Comparison of ENCODE assay signal across 5 cellular contexts in genomic region chr9:87860-88259, GRCh38. TPM values are rescaled to one million over a fixed set of nuclear protein-coding genes. Genes with fewer than 3 reads are reported as not detected.
"Had no signal": no experiment of that assay in that cellular context is flagged by ENCODE, and none has a peak within 500 bp of the region (broad histone marks: within the 10 kb centered on the region; RNA-seq: fewer than 3 reads in every experiment).

No MANE protein-coding gene starts in this region.

RNA-seq across cellular contexts. Expression of gene FOXD4, which starts 30.4 kb away (rescaled TPM):
- total RNA-seq: left cardiac atrium, left lobe of liver, mononuclear cell had no signal
- polyA plus RNA-seq: immature natural killer cell; naive thymus-derived CD8-positive, alpha-beta T cell had no signal
